ENCODE assay signal across 1 cellular context in the genomic region with DNA sequence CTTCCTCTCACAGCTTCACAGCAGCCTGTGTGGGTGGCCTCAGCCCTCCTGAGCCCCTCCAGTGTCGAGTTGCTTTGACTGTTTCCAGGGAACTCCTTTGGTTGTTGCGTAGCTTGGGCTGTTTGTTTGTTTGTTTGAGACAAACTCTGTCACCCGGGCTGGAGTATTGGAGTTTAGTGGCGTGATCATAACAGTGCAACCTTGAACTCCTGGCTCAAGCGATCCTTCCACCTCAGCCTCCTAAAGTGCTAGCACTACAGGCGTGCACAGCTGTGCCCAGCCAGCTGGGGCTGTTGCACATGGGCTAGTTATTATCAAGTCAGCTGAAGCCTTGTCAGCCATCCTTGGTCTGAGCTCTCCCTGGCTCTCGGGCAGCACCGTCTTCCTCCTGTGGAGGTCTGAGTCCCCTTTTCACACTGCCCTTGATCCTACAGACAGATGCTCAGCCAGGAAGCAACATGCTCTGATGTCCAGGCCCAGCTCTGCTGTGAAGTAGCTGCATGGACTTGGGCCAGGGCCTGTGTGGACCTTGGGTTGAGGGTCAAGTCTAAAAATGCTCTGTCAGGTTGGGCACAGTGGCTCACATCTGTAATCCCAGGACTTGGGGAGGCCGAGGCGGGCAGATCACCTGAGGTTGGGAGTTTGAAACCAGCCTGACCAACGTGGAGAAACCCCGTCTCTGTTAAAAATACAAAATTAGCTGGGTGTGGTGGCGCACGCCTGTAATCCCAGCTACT.
A peak's percentile ranks its signal among the peaks of the same experiment; 100 is the strongest.
TF ChIP-seq lines count a peak whose summit lies in the region.

No MANE protein-coding gene starts in this region.

TF ChIP-seq in HepG2, 621 proteins besides CTCF, POLR2A, EP300 and RAD21 (continues in another document):
- 0 out of 2 replicates have a peak, but pooled peaks have one; percentile 38 for TF ChIP-seq SPEN (CRISPR knock-in tag; IDR thresholded peaks at IDR 0.05; ENCODE audit: low read depth)
- TF ChIP-seq MTF1 (CRISPR knock-in tag; IDR thresholded peaks at IDR 0.05) = no peak
- no peak for TF ChIP-seq ZBTB3 (CRISPR knock-in tag; IDR thresholded peaks at IDR 0.05; ENCODE audit: borderline replicate concordance, low read depth)
- no peak for TF ChIP-seq PCBP2 (optimal IDR thresholded peaks at IDR 0.05; ENCODE audit: low read depth, low read length, poor library complexity, severe bottlenecking)
- TF ChIP-seq, protein P1, sequence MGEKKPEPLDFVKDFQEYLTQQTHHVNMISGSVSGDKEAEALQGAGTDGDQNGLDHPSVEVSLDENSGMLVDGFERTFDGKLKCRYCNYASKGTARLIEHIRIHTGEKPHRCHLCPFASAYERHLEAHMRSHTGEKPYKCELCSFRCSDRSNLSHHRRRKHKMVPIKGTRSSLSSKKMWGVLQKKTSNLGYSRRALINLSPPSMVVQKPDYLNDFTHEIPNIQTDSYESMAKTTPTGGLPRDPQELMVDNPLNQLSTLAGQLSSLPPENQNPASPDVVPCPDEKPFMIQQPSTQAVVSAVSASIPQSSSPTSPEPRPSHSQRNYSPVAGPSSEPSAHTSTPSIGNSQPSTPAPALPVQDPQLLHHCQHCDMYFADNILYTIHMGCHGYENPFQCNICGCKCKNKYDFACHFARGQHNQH (CRISPR knock-in tag; IDR thresholded peaks at IDR 0.05) = peak; percentile 38; the same call in 1 of the 2 replicates
- TF ChIP-seq ZFP36L2 (CRISPR knock-in tag; IDR thresholded peaks at IDR 0.05) = no peak
- no peak for TF ChIP-seq ZBTB14 (CRISPR knock-in tag; IDR thresholded peaks at IDR 0.05)
- no peak for TF ChIP-seq JDP2 (CRISPR knock-in tag; IDR thresholded peaks at IDR 0.05; ENCODE audit: borderline replicate concordance)
- 0 out of 2 replicates have a peak, but pooled peaks have one; percentile 2 for TF ChIP-seq ZNF230 (CRISPR knock-in tag; IDR thresholded peaks at IDR 0.05)
- TF ChIP-seq RCOR2 (CRISPR knock-in tag; IDR thresholded peaks at IDR 0.05) = 0 out of 2 replicates have a peak, but pooled peaks have one; percentile 15
- TF ChIP-seq FOXP1 (IDR thresholded peaks at IDR 0.05) = peak; percentile 28; the same call in 1 of the 2 replicates
- TF ChIP-seq FOXP1 (CRISPR knock-in tag; IDR thresholded peaks at IDR 0.05) = peak; percentile 91
- TF ChIP-seq SAP130 (CRISPR knock-in tag; IDR thresholded peaks at IDR 0.05; ENCODE audit: low read depth) = peak; percentile 72
- TF ChIP-seq DR1 (CRISPR knock-in tag; IDR thresholded peaks at IDR 0.05) = no peak
- TF ChIP-seq ZNF543 (CRISPR knock-in tag; IDR thresholded peaks at IDR 0.05) = no peak
- no peak for TF ChIP-seq TSC22D2 (CRISPR knock-in tag; IDR thresholded peaks at IDR 0.05; ENCODE audit: borderline replicate concordance)
- peak; percentile 76 for TF ChIP-seq SALL1 (CRISPR knock-in tag; IDR thresholded peaks at IDR 0.05)
- TF ChIP-seq KMT2B (CRISPR knock-in tag; IDR thresholded peaks at IDR 0.05) = no peak
- TF ChIP-seq FOXJ3 (CRISPR knock-in tag; IDR thresholded peaks at IDR 0.05; ENCODE audit: borderline replicate concordance) = no peak
- no peak for TF ChIP-seq ZNF326 (CRISPR knock-in tag; IDR thresholded peaks at IDR 0.05; ENCODE audit: borderline replicate concordance)
- TF ChIP-seq ERF (CRISPR knock-in tag; IDR thresholded peaks at IDR 0.05) = peak; percentile 43; the same call in 1 of the 2 replicates
- TF ChIP-seq NPAS2 (CRISPR knock-in tag; IDR thresholded peaks at IDR 0.05; ENCODE audit: borderline replicate concordance) = 0 out of 2 replicates have a peak, but pooled peaks have one; percentile 29
- no peak for TF ChIP-seq KAT8 (CRISPR knock-in tag; IDR thresholded peaks at IDR 0.05)
- TF ChIP-seq BCL6 (CRISPR knock-in tag; IDR thresholded peaks at IDR 0.05) = peak; percentile 32; the same call in 1 of the 2 replicates
- no peak for TF ChIP-seq ATF1 (CRISPR knock-in tag; IDR thresholded peaks at IDR 0.05)
- TF ChIP-seq NFRKB (IDR thresholded peaks at IDR 0.05) = no peak
- TF ChIP-seq TBX2 (CRISPR knock-in tag; IDR thresholded peaks at IDR 0.05; ENCODE audit: borderline replicate concordance) = peak; percentile 60; the same call in 1 of the 2 replicates
- no peak for TF ChIP-seq KLF15 (CRISPR knock-in tag; IDR thresholded peaks at IDR 0.05; ENCODE audit: borderline replicate concordance)
- TF ChIP-seq RARG (CRISPR knock-in tag; IDR thresholded peaks at IDR 0.05; ENCODE audit: low read depth) = no peak
- no peak for TF ChIP-seq CHD2 (IDR thresholded peaks at IDR 0.05; ENCODE audit: low read depth, low read length)
- TF ChIP-seq RXRB (CRISPR knock-in tag; IDR thresholded peaks at IDR 0.05; ENCODE audit: borderline replicate concordance) = peak; percentile 54; the same call in 1 of the 2 replicates
- 0 out of 2 replicates have a peak, but pooled peaks have one; percentile 20 for TF ChIP-seq ZNF580 (CRISPR knock-in tag; IDR thresholded peaks at IDR 0.05; ENCODE audit: borderline replicate concordance, low read depth)
- no peak for TF ChIP-seq ZFY (CRISPR knock-in tag; IDR thresholded peaks at IDR 0.05)
- TF ChIP-seq FOXC1 (CRISPR knock-in tag; IDR thresholded peaks at IDR 0.05; ENCODE audit: borderline replicate concordance) = peak; percentile 48; the same call in 1 of the 2 replicates
- TF ChIP-seq NR2F6 (IDR thresholded peaks at IDR 0.05) = no peak
- peak; percentile 24; the same call in 1 of the 2 replicates for TF ChIP-seq NR2F6 (CRISPR knock-in tag; IDR thresholded peaks at IDR 0.05)
- peak; percentile 39; the same call in 1 of the 2 replicates for TF ChIP-seq ZNF563 (CRISPR knock-in tag; IDR thresholded peaks at IDR 0.05)
- TF ChIP-seq PITX1 (CRISPR knock-in tag; IDR thresholded peaks at IDR 0.05) = no peak
- no peak for TF ChIP-seq NR0B2 (CRISPR knock-in tag; IDR thresholded peaks at IDR 0.05)
- no peak for TF ChIP-seq ESRRA (CRISPR knock-in tag; IDR thresholded peaks at IDR 0.05; ENCODE audit: low read depth)
- no peak for TF ChIP-seq KDM5B (CRISPR knock-in tag; IDR thresholded peaks at IDR 0.05; ENCODE audit: borderline replicate concordance)
- peak; percentile 44; the same call in 1 of the 2 replicates for TF ChIP-seq MAX (IDR thresholded peaks at IDR 0.05)
- 0 out of 2 replicates have a peak, but pooled peaks have one; percentile 19 for TF ChIP-seq ZMYM4 (CRISPR knock-in tag; IDR thresholded peaks at IDR 0.05)
- TF ChIP-seq, protein P2, sequence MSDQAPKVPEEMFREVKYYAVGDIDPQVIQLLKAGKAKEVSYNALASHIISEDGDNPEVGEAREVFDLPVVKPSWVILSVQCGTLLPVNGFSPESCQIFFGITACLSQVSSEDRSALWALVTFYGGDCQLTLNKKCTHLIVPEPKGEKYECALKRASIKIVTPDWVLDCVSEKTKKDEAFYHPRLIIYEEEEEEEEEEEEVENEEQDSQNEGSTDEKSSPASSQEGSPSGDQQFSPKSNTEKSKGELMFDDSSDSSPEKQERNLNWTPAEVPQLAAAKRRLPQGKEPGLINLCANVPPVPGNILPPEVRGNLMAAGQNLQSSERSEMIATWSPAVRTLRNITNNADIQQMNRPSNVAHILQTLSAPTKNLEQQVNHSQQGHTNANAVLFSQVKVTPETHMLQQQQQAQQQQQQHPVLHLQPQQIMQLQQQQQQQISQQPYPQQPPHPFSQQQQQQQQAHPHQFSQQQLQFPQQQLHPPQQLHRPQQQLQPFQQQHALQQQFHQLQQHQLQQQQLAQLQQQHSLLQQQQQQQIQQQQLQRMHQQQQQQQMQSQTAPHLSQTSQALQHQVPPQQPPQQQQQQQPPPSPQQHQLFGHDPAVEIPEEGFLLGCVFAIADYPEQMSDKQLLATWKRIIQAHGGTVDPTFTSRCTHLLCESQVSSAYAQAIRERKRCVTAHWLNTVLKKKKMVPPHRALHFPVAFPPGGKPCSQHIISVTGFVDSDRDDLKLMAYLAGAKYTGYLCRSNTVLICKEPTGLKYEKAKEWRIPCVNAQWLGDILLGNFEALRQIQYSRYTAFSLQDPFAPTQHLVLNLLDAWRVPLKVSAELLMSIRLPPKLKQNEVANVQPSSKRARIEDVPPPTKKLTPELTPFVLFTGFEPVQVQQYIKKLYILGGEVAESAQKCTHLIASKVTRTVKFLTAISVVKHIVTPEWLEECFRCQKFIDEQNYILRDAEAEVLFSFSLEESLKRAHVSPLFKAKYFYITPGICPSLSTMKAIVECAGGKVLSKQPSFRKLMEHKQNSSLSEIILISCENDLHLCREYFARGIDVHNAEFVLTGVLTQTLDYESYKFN (CRISPR knock-in tag; conservative IDR thresholded peaks at IDR 0.05) = peak; percentile 55
- 0 out of 2 replicates have a peak, but pooled peaks have one; percentile 53 for TF ChIP-seq NRL (CRISPR knock-in tag; IDR thresholded peaks at IDR 0.05; ENCODE audit: borderline replicate concordance)
- no peak for TF ChIP-seq ZNF709 (CRISPR knock-in tag; IDR thresholded peaks at IDR 0.05)
- TF ChIP-seq ZNF513 (CRISPR knock-in tag; conservative IDR thresholded peaks at IDR 0.05) = no peak
- TF ChIP-seq ZBTB43 (CRISPR knock-in tag; conservative IDR thresholded peaks at IDR 0.05) = peak; percentile 77; the same call in 1 of the 2 replicates
- no peak for TF ChIP-seq ZBTB1 (CRISPR knock-in tag; IDR thresholded peaks at IDR 0.05; ENCODE audit: borderline replicate concordance)
- no peak for TF ChIP-seq ISL2 (CRISPR knock-in tag; IDR thresholded peaks at IDR 0.05)
- TF ChIP-seq PHF21A (CRISPR knock-in tag; IDR thresholded peaks at IDR 0.05) = peak; percentile 57; the same call in 1 of the 2 replicates
- no peak for TF ChIP-seq AHR (CRISPR knock-in tag; IDR thresholded peaks at IDR 0.05)
- TF ChIP-seq E2F5 (CRISPR knock-in tag; conservative IDR thresholded peaks at IDR 0.05) = no peak
- no peak for TF ChIP-seq LCORL (IDR thresholded peaks at IDR 0.05)
- peak; percentile 46; the same call in 1 of the 2 replicates for TF ChIP-seq LCORL (CRISPR knock-in tag; IDR thresholded peaks at IDR 0.05)
- TF ChIP-seq, protein P3, sequence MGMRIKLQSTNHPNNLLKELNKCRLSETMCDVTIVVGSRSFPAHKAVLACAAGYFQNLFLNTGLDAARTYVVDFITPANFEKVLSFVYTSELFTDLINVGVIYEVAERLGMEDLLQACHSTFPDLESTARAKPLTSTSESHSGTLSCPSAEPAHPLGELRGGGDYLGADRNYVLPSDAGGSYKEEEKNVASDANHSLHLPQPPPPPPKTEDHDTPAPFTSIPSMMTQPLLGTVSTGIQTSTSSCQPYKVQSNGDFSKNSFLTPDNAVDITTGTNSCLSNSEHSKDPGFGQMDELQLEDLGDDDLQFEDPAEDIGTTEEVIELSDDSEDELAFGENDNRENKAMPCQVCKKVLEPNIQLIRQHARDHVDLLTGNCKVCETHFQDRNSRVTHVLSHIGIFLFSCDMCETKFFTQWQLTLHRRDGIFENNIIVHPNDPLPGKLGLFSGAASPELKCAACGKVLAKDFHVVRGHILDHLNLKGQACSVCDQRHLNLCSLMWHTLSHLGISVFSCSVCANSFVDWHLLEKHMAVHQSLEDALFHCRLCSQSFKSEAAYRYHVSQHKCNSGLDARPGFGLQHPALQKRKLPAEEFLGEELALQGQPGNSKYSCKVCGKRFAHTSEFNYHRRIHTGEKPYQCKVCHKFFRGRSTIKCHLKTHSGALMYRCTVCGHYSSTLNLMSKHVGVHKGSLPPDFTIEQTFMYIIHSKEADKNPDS (CRISPR knock-in tag; IDR thresholded peaks at IDR 0.05) = peak; percentile 33; the same call in 1 of the 2 replicates
- TF ChIP-seq MXI1 (IDR thresholded peaks at IDR 0.05; ENCODE audit: borderline replicate concordance, low read depth, low read length) = peak; percentile 82; the same call in 1 of the 3 replicates
- TF ChIP-seq ZNF7 (CRISPR knock-in tag; IDR thresholded peaks at IDR 0.05) = peak; percentile 91
